1 cellular context compared by ENCODE assay signal in genomic region chr6:36599791-36600209, GRCh38.
A peak's percentile ranks its signal among the peaks of the same experiment; 100 is the strongest.
TF ChIP-seq lines count a peak whose summit lies in the region.

No MANE protein-coding gene starts in this region.

TF ChIP-seq in K562, 482 proteins besides CTCF, POLR2A, EP300 and RAD21 (continued from another document):
- TF ChIP-seq TFE3 (CRISPR knock-in tag; IDR thresholded peaks at IDR 0.05) (peak; percentile 73), POLR2B (IDR thresholded peaks at IDR 0.05; ENCODE audit: low read depth, partially characterized antibody) (peak; percentile 26), EGR1 (conservative IDR thresholded peaks at IDR 0.05) (peak; percentile 65), CBFA2T2 (conservative IDR thresholded peaks at IDR 0.05) (peak; percentile 15; the same call in 1 of the 2 replicates), RBFOX2 (IDR thresholded peaks at IDR 0.05; ENCODE audit: low read depth, low read length) (peak; percentile 72), THRA (IDR thresholded peaks at IDR 0.05) (no peak), ATF1 (CRISPR knock-in tag; IDR thresholded peaks at IDR 0.05) (no peak), ATF1 (tag; IDR thresholded peaks at IDR 0.05) (no peak), USF1 (CRISPR knock-in tag; IDR thresholded peaks at IDR 0.05) (peak; percentile 88), ZNF175 (CRISPR knock-in tag; IDR thresholded peaks at IDR 0.05; ENCODE audit: low read depth) (no peak), TRIM24 (IDR thresholded peaks at IDR 0.05) (0 out of 4 replicates have a peak, but pooled peaks of 1 of the 2 experiments have one; percentile 15), USF2 (CRISPR knock-in tag; IDR thresholded peaks at IDR 0.05) (peak; percentile 68), XRCC3 (IDR thresholded peaks at IDR 0.05) (no peak), SUPT5H (IDR thresholded peaks at IDR 0.05) (peak; percentile 41), ZNF584 (CRISPR knock-in tag; IDR thresholded peaks at IDR 0.05; ENCODE audit: low read depth) (no peak), GABPB1 (CRISPR knock-in tag; IDR thresholded peaks at IDR 0.05) (0 out of 2 replicates have a peak, but pooled peaks have one; percentile 34), POLR2AphosphoS5 (IDR thresholded peaks at IDR 0.05; ENCODE audit: control insufficient read depth, insufficient read depth, low read depth, low read length) (peak; percentile 36; the same call in 1 of the 2 replicates), MAX (CRISPR knock-in tag; IDR thresholded peaks at IDR 0.05) (peak; percentile 49), ZFP1 (CRISPR knock-in tag; IDR thresholded peaks at IDR 0.05) (no peak), ZBTB40 (IDR thresholded peaks at IDR 0.05) (no peak), ZBTB40 (CRISPR knock-in tag; IDR thresholded peaks at IDR 0.05) (peak; percentile 34; the same call in 1 of the 2 replicates), POLR2G (IDR thresholded peaks at IDR 0.05; ENCODE audit: low read depth, low read length) (peak; percentile 54), NFYB (IDR thresholded peaks at IDR 0.05; ENCODE audit: extremely low read depth, insufficient read length) (peak; percentile 8)
